In the genomic region with DNA sequence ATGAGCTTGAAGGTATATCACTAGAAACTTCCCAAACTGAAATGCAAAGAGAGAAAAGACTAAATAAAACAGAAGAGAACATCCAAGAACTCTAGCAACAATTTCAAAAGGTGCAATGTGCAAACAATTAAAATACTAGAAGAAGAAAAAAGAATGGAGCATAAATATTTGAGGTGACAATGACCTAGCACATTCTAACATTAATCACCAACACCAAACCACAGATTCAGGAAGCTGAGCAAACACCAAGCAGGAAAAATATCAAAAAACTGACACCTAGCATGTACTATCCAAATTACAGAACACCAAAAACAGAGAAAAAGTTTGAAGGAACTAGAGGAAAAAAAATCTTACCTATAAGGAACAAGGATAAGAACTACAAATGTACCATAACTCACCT, we compare ENCODE assay signal across 22 cellular contexts.
DNase-seq lines count a peak whose midpoint lies in the region; ATAC-seq and TF ChIP-seq lines count a peak whose summit lies in the region.
"Had no signal": no experiment of that assay in that cellular context is flagged by ENCODE, and none has a peak within 500 bp of the region (broad histone marks: within the 10 kb centered on the region; RNA-seq: fewer than 3 reads in every experiment).

No MANE protein-coding gene starts in this region.

- no peak overlapping the region for H3K27ac ChIP-seq in GM23248
- H3K27ac ChIP-seq in smooth muscle cell (ENCODE audit: low read depth), result no peak overlapping the region
- H3K27ac ChIP-seq in left lung, result no peak overlapping the region

- no peaks in the 10 kb centered on the region for H3K36me3 Mint-ChIP-seq in stimulated activated naive B cell treated with anti-CD40 and anti-IgM and Interleukin-4, amounts not matched to agents 10 μg/mL and 1 μg/mL and 100 μg/mL, for 72 hours
- H3K36me3 Mint-ChIP-seq: CD4-positive, CD25-positive, alpha-beta regulatory T cell; IgD-negative memory B cell had no signal

- H3K9me3 ChIP-seq in GM23248 (ENCODE audit: low read depth) (no peaks in the 10 kb centered on the region), smooth muscle cell (replicated peaks; ENCODE audit: low read depth) (no peaks in the 10 kb centered on the region), left lung (no peaks in the 10 kb centered on the region)

- H3K9me2 ChIP-seq in GM23248 (ENCODE audit: insufficient read depth), result no peaks in the 10 kb centered on the region

- H3K36me3 ChIP-seq in GM23248 (ENCODE audit: low read depth) (no peaks in the 10 kb centered on the region), smooth muscle cell (ENCODE audit: low read depth) (no peaks in the 10 kb centered on the region), left lung (no peaks in the 10 kb centered on the region)

- TF ChIP-seq CTCF in epithelial cell of esophagus (IDR thresholded peaks at IDR 0.05; ENCODE audit: insufficient read depth, low read depth, low read length, missing control alignments), result no peak
- no peak for TF ChIP-seq CTCF in smooth muscle cell (IDR thresholded peaks at IDR 0.05; ENCODE audit: borderline replicate concordance, insufficient read depth, poor library complexity, severe bottlenecking)
- no peak for TF ChIP-seq CTCF in left lung (IDR thresholded peaks at IDR 0.05)

- no peaks in the 10 kb centered on the region for H3F3A ChIP-seq in GM23248 (ENCODE audit: insufficient read depth)
- H3F3A ChIP-seq in smooth muscle cell (ENCODE audit: low read depth), result no peaks in the 10 kb centered on the region

- H3K79me2 ChIP-seq in GM23248 (ENCODE audit: insufficient read depth) (no peaks in the 10 kb centered on the region), smooth muscle cell (ENCODE audit: low read depth) (no peaks in the 10 kb centered on the region)

- no peaks in the 10 kb centered on the region for H3K4me1 Mint-ChIP-seq in stimulated activated naive B cell treated with anti-CD40 and anti-IgM and Interleukin-4, amounts not matched to agents 10 μg/mL and 1 μg/mL and 100 μg/mL, for 72 hours
- H3K4me1 Mint-ChIP-seq: B cell; CD4-positive, CD25-positive, alpha-beta regulatory T cell; IgD-negative memory B cell had no signal

- H4K20me1 ChIP-seq in GM23248 (ENCODE audit: insufficient read depth) (no peaks in the 10 kb centered on the region), smooth muscle cell (ENCODE audit: low read depth) (no peaks in the 10 kb centered on the region)

- H3K4me3 ChIP-seq in GM23248, result no peak overlapping the region
- H3K4me3 ChIP-seq in epithelial cell of esophagus (ENCODE audit: low read length), result no peak overlapping the region
- H3K4me3 ChIP-seq in smooth muscle cell, result no peak overlapping the region
- no peak overlapping the region for H3K4me3 ChIP-seq in left lung

- H3K27ac Mint-ChIP-seq in stimulated activated naive B cell treated with anti-CD40 and anti-IgM and Interleukin-4, amounts not matched to agents 10 μg/mL and 1 μg/mL and 100 μg/mL, for 72 hours, result no peak overlapping the region
- H3K27ac Mint-ChIP-seq: B cell, HFFc6, IgD-negative memory B cell had no signal

- H3K27me3 ChIP-seq in GM23248 (replicated peaks; ENCODE audit: insufficient read depth) (no peaks in the 10 kb centered on the region), smooth muscle cell (ENCODE audit: low read depth) (no peaks in the 10 kb centered on the region), left lung (no peaks in the 10 kb centered on the region)

- no peak overlapping the region for H3K4me3 Mint-ChIP-seq in stimulated activated naive B cell treated with anti-CD40 and anti-IgM and Interleukin-4, amounts not matched to agents 10 μg/mL and 1 μg/mL and 100 μg/mL, for 72 hours
- H3K4me3 Mint-ChIP-seq: B cell; CD4-positive, CD25-positive, alpha-beta regulatory T cell; HFFc6; IgD-negative memory B cell had no signal

- H3K9me3 Mint-ChIP-seq in stimulated activated naive B cell treated with anti-CD40 and anti-IgM and Interleukin-4, amounts not matched to agents 10 μg/mL and 1 μg/mL and 100 μg/mL, for 72 hours, result no peaks in the 10 kb centered on the region
- H3K9me3 Mint-ChIP-seq: HFFc6, IgD-negative memory B cell had no signal

- peak; percentile 2 for DNase-seq in GM23248
- peak; percentile 7 for DNase-seq in LoVo (ENCODE audit: low spot score)
- peak; percentile 13 for DNase-seq in epithelial cell of esophagus (ENCODE audit: low read depth)
- DNase-seq in smooth muscle cell (lab: John Stamatoyannopoulos, UW; ENCODE audit: unreplicated experiment), result no peak
- DNase-seq in stimulated activated naive B cell treated with anti-CD40 and anti-IgM and Interleukin-4, amounts not matched to agents 10 μg/mL and 1 μg/mL and 100 μg/mL, for 72 hours, result no peak
- no peak for DNase-seq in OCI-M1 (lab: John Stamatoyannopoulos, UW)
- no peak for DNase-seq in left lung
- DNase-seq: CD4-positive, CD25-positive, alpha-beta regulatory T cell; COR-L47; DMS53; EL; HFFc6; Karpas-422; MM.1S; NCI-H1105; NCI-H1694; RPMI8226; SIG-M5; T-helper 1 cell had no signal

- H3K4me2 ChIP-seq in GM23248 (ENCODE audit: unreplicated experiment) (no peak overlapping the region), smooth muscle cell (peak overlapping the region; percentile 13)

- H3K27me3 Mint-ChIP-seq in stimulated activated naive B cell treated with anti-CD40 and anti-IgM and Interleukin-4, amounts not matched to agents 10 μg/mL and 1 μg/mL and 100 μg/mL, for 72 hours, result no peaks in the 10 kb centered on the region
- H3K27me3 Mint-ChIP-seq: IgD-negative memory B cell had no signal

- H3K4me1 ChIP-seq in GM23248 (ENCODE audit: insufficient read depth), result 0 out of 2 replicates have a peak, but pooled peaks cover 8% of the 10 kb centered on the region
- H3K4me1 ChIP-seq in smooth muscle cell (ENCODE audit: low read depth), result no peaks in the 10 kb centered on the region
- H3K4me1 ChIP-seq in left lung, result no peaks in the 10 kb centered on the region

- in situ Hi-C loops in GM23248 (cut with MboI), result no loop called here

- H3K9ac ChIP-seq in GM23248 (no peak overlapping the region), smooth muscle cell (ENCODE audit: low read depth) (no peak overlapping the region)

- no peak for ATAC-seq in stimulated activated naive B cell treated with anti-CD40 and anti-IgM and Interleukin-4, amounts not matched to agents 10 μg/mL and 1 μg/mL and 100 μg/mL, for 72 hours (replicated peaks)
- no peak for ATAC-seq in left lung
- ATAC-seq: SK-N-SH treated with all-trans-retinoic acid at 6 μM for 48 hours had no signal

- intact Hi-C loops in left lung (cut with DNase I), result no loop called here

- no peak overlapping the region for H2AFZ ChIP-seq in GM23248
- H2AFZ ChIP-seq in smooth muscle cell (ENCODE audit: low read depth), result no peak overlapping the region

Comparison
In these comparisons a context has a peak if more than half of its experiments do, and no peak if none do; other contexts are left out.
1. DNase-seq: peak in GM23248 (single experiment), LoVo (single experiment) and epithelial cell of esophagus (single experiment); none in smooth muscle cell (single experiment), stimulated activated naive B cell treated with anti-CD40 and anti-IgM and Interleukin-4, amounts not matched to agents 10 μg/mL and 1 μg/mL and 100 μg/mL, for 72 hours (single experiment), OCI-M1 (single experiment) and left lung (0 of 2).